Comparison of ENCODE assay signal across 9 cellular contexts in genomic region chr2:216339456-216340279, GRCh38. TPM values are rescaled to one million over a fixed set of nuclear protein-coding genes. Genes with fewer than 3 reads are reported as not detected.
A peak's percentile ranks its signal among the peaks of the same experiment; 100 is the strongest.
DNase-seq lines count a peak whose midpoint lies in the region; ATAC-seq and TF ChIP-seq lines count a peak whose summit lies in the region.
"Had no signal": no experiment of that assay in that cellular context is flagged by ENCODE, and none has a peak within 500 bp of the region (broad histone marks: within the 10 kb centered on the region; RNA-seq: fewer than 3 reads in every experiment).

No MANE protein-coding gene starts in this region.

- H3K9me3 ChIP-seq in HUES64 (ENCODE audit: insufficient read depth, low read depth, low read length): no peaks in the 10 kb centered on the region
- H3K9me3 ChIP-seq in heart left ventricle: no peaks in the 10 kb centered on the region
- H3K9me3 ChIP-seq in smooth muscle cell (replicated peaks; ENCODE audit: low read depth): no peaks in the 10 kb centered on the region
- H3K9me3 ChIP-seq: neutrophil had no signal

- H3K27me3 ChIP-seq in HUES64 (ENCODE audit: insufficient read depth, low read length) (no peaks in the 10 kb centered on the region), heart left ventricle (no peaks in the 10 kb centered on the region), smooth muscle cell (ENCODE audit: low read depth) (no peaks in the 10 kb centered on the region)
- H3K27me3 ChIP-seq: neutrophil had no signal

- H3K27ac ChIP-seq in HUES64 (ENCODE audit: low read depth, low read length) (peak overlapping the region; percentile 80), heart left ventricle (peak overlapping the region; percentile 1 to 76 (median 64)), smooth muscle cell (ENCODE audit: low read depth) (peak overlapping the region; percentile 20)
- H3K27ac ChIP-seq: neutrophil had no signal

- intact Hi-C loops in heart left ventricle (cut with DNase I): no loop called here

- DNase-seq in SHP77 (lab: John Stamatoyannopoulos, UW) (peak; percentile 57 to 78), heart left ventricle (peak in 4 of 5 donors; percentile 41 to 70 (median 54)), smooth muscle cell (lab: John Stamatoyannopoulos, UW; ENCODE audit: unreplicated experiment) (no peak)
- DNase-seq in activated CD4-positive, CD25-positive, alpha-beta regulatory T cell (lab: John Stamatoyannopoulos, UW): no peak

- H3K4me3 ChIP-seq in HUES64 (ENCODE audit: low read length): peak overlapping the region; percentile 16
- H3K4me3 ChIP-seq in heart left ventricle: no peak overlapping the region
- no peak overlapping the region for H3K4me3 ChIP-seq in smooth muscle cell

- H3K36me3 ChIP-seq in HUES64 (ENCODE audit: insufficient read depth, low read length) (no peaks in the 10 kb centered on the region), heart left ventricle (no peaks in the 10 kb centered on the region), smooth muscle cell (ENCODE audit: low read depth) (no peaks in the 10 kb centered on the region)
- H3K36me3 ChIP-seq: neutrophil had no signal

- no peaks in the 10 kb centered on the region for H3K79me2 ChIP-seq in smooth muscle cell (ENCODE audit: low read depth)

- H3K9ac ChIP-seq in HUES64 (ENCODE audit: low read depth, low read length) (peak overlapping the region; percentile 34; the same call in 1 of the 2 replicates), smooth muscle cell (ENCODE audit: low read depth) (no peak overlapping the region)

- H4K20me1 ChIP-seq in smooth muscle cell (ENCODE audit: low read depth): no peaks in the 10 kb centered on the region

- TF ChIP-seq CTCF in heart left ventricle (IDR thresholded peaks at IDR 0.05) (peak in 2 of 12 donors; percentile 11 to 25), smooth muscle cell (IDR thresholded peaks at IDR 0.05; ENCODE audit: borderline replicate concordance, insufficient read depth, poor library complexity, severe bottlenecking) (no peak)

- peak overlapping the region; percentile 46 for H2AFZ ChIP-seq in smooth muscle cell (ENCODE audit: low read depth)

- peaks cover 36% of the 10 kb centered on the region for H3K4me1 ChIP-seq in HUES64 (ENCODE audit: insufficient read depth, low read length)
- H3K4me1 ChIP-seq in heart left ventricle: peaks cover 3 to 27% (median 16%) of the 10 kb centered on the region in 12 donors
- H3K4me1 ChIP-seq in smooth muscle cell (ENCODE audit: low read depth): peaks cover 26% of the 10 kb centered on the region

- no peak for TF ChIP-seq POLR2A in heart left ventricle (IDR thresholded peaks at IDR 0.05)

- no peaks in the 10 kb centered on the region for H3F3A ChIP-seq in smooth muscle cell (ENCODE audit: low read depth)

- 18% methylated on average over 7 of the region's 7 CpGs for WGBS in HUES64
- WGBS in heart left ventricle, 4 donors: 33 to 40% (median 35%) methylated on average over 7 of the region's 7 CpGs
- WGBS in smooth muscle cell (ENCODE audit: low lambda C conversion rate): 18% methylated on average over 7 of the region's 7 CpGs

- no peak overlapping the region for H3K4me2 ChIP-seq in smooth muscle cell

- ATAC-seq in heart left ventricle: peak; percentile 45 to 89 (median 77)
- no peak for ATAC-seq in GM21723 (IDR thresholded peaks at IDR 0.05; ENCODE audit: unreplicated experiment)
- no peak for ATAC-seq in HG03521 (IDR thresholded peaks at IDR 0.05; ENCODE audit: unreplicated experiment)
- ATAC-seq in GM19463 (IDR thresholded peaks at IDR 0.05; ENCODE audit: unreplicated experiment): no peak

RNA-seq across cellular contexts. Expression of gene MARCHF4, which starts 32.6 kb away (rescaled TPM):
- polyA plus RNA-seq in HUES64 (2013, experiment 1 of 2): 1.5 TPM
- 1.3 TPM for polyA plus RNA-seq in HUES64 (2013, experiment 2 of 2)
- under 1 TPM in 4 of 9 donors, not detected in 5; 0.10 to 0.56 (median 0.17) TPM for total RNA-seq in heart left ventricle
- under 1 TPM in 1 of 2 donors, not detected in 1; 0.01 TPM for polyA plus RNA-seq in heart left ventricle
- 0.90 and 1.1 TPM in 2 replicates for total RNA-seq in smooth muscle cell
- 0.63 and 1.8 TPM in 2 replicates for polyA plus RNA-seq in smooth muscle cell

Comparison
In these comparisons a context has a peak if more than half of its experiments do, and no peak if none do; other contexts are left out.
1. H3K27ac ChIP-seq: peak in every context shown above with its lines; median percentile 80 in HUES64; 64 in heart left ventricle; 20 in smooth muscle cell.
2. DNase-seq: peak in SHP77 (2 of 2) and heart left ventricle (4 of 5); none in smooth muscle cell (single experiment) and activated CD4-positive, CD25-positive, alpha-beta regulatory T cell (0 of 4).
3. ATAC-seq: peak in heart left ventricle (4 of 4); none in GM21723 (single experiment), HG03521 (single experiment) and GM19463 (single experiment).